14 cellular contexts compared by ENCODE assay signal in genomic region chr2:187943772-187944369, GRCh38.
A peak's percentile ranks its signal among the peaks of the same experiment; 100 is the strongest.
DNase-seq lines count a peak whose midpoint lies in the region; ATAC-seq and TF ChIP-seq lines count a peak whose summit lies in the region.
"Had no signal": no experiment of that assay in that cellular context is flagged by ENCODE, and none has a peak within 500 bp of the region (broad histone marks: within the 10 kb centered on the region; RNA-seq: fewer than 3 reads in every experiment).

No MANE protein-coding gene starts in this region.

- H3K36me3 ChIP-seq in OCI-LY3 (replicated peaks; ENCODE audit: low read depth, low read length): peaks cover 9% of the 10 kb centered on the region
- H3K36me3 ChIP-seq: BLaER1 treated with 17β-estradiol and CSF1 and Interleukin-3, amounts not matched to agents 10 nM and 100 nM had no signal

- no peak overlapping the region for H3T11ph ChIP-seq in H9 (ENCODE audit: low read length)

- no peak overlapping the region for H4K91ac ChIP-seq in H9 (ENCODE audit: insufficient read length, low read depth, low read length)

- DNase-seq in H9: no peak
- no peak for DNase-seq in activated T-helper 1 cell treated with anti-CD3 and anti-CD28 coated beads, Interleukin-12 subunit alpha, Interleukin-12 subunit beta, Interleukin-2, Interleukin-4 antibody, amounts not matched to agents 30 ng/mL and 10 ng/mL and 1 ng/mL, durations not matched to agents 14 hours and 24 hours and 36 hours (ENCODE audit: low spot score)
- DNase-seq in SHP77 treated with DMSO at 0.1 percent for 48 hours (lab: John Stamatoyannopoulos, UW): no peak
- no peak for DNase-seq in retina
- DNase-seq: Calu3; CD8-positive, alpha-beta T cell; DMS79 treated with DMSO at 0.1 percent for 48 hours; GF-D8; GM23248; H7 had no signal

- no CpG with 5 or more reads among the region's 6 CpGs for WGBS in H9 (ENCODE audit: extremely low coverage, insufficient read length, low lambda C conversion rate)

- no peak overlapping the region for H3K23ac ChIP-seq in H9 (ENCODE audit: insufficient read length, low read depth, low read length)

- no peaks in the 10 kb centered on the region for H3K9me3 Mint-ChIP-seq in H9
- no peaks in the 10 kb centered on the region for H3K9me3 Mint-ChIP-seq in activated T-helper 1 cell treated with anti-CD3 and anti-CD28 coated beads, Interleukin-12 subunit alpha, Interleukin-12 subunit beta, Interleukin-2, Interleukin-4 antibody, amounts not matched to agents 30 ng/mL and 10 ng/mL and 1 ng/mL, durations not matched to agents 14 hours and 24 hours and 36 hours
- H3K9me3 Mint-ChIP-seq: CD8-positive, alpha-beta T cell had no signal

- H3K4me3 ChIP-seq in OCI-LY3 (ENCODE audit: low read length): peak overlapping the region; percentile 27
- H3K4me3 ChIP-seq: BLaER1 treated with 17β-estradiol and CSF1 and Interleukin-3, amounts not matched to agents 10 nM and 100 nM; GM23248 had no signal

- no peaks in the 10 kb centered on the region for H3K79me2 ChIP-seq in H9 (ENCODE audit: insufficient read depth, low read length)
- no peaks in the 10 kb centered on the region for H3K79me2 ChIP-seq in OCI-LY3 (ENCODE audit: low read length)

- H2BK120ac ChIP-seq in H9 (ENCODE audit: low read depth, low read length, poor library complexity, severe bottlenecking): no peak overlapping the region

- H2BK12ac ChIP-seq in H9 (ENCODE audit: insufficient read length, low read depth, low read length): no peak overlapping the region

- no peak overlapping the region for H3K27ac Mint-ChIP-seq in H9
- H3K27ac Mint-ChIP-seq in activated T-helper 1 cell treated with anti-CD3 and anti-CD28 coated beads, Interleukin-12 subunit alpha, Interleukin-12 subunit beta, Interleukin-2, Interleukin-4 antibody, amounts not matched to agents 30 ng/mL and 10 ng/mL and 1 ng/mL, durations not matched to agents 14 hours and 24 hours and 36 hours: no peak overlapping the region
- H3K27ac Mint-ChIP-seq: B cell; CD8-positive, alpha-beta T cell had no signal

- no peaks in the 10 kb centered on the region for H3K36me3 Mint-ChIP-seq in H9 (ENCODE audit: insufficient read depth in 1 of 3, low read depth in 3 of 3)
- H3K36me3 Mint-ChIP-seq in activated T-helper 1 cell treated with anti-CD3 and anti-CD28 coated beads, Interleukin-12 subunit alpha, Interleukin-12 subunit beta, Interleukin-2, Interleukin-4 antibody, amounts not matched to agents 30 ng/mL and 10 ng/mL and 1 ng/mL, durations not matched to agents 14 hours and 24 hours and 36 hours (ENCODE audit: low read depth): no peaks in the 10 kb centered on the region
- H3K36me3 Mint-ChIP-seq: CD8-positive, alpha-beta T cell had no signal

- H2BK5ac ChIP-seq in H9 (ENCODE audit: insufficient read length, low read length): no peak overlapping the region

- no peak overlapping the region for H3K56ac ChIP-seq in H9 (ENCODE audit: insufficient read length, low read depth, low read length)

- no peak for TF ChIP-seq CTCF in H9 (conservative IDR thresholded peaks at IDR 0.05)
- TF ChIP-seq CTCF in OCI-LY3 (IDR thresholded peaks at IDR 0.05; ENCODE audit: low read depth, low read length): no peak

- H3K4me1 Mint-ChIP-seq in H9: no peaks in the 10 kb centered on the region; a peak in 2 of 4 replicates
- H3K4me1 Mint-ChIP-seq in activated T-helper 1 cell treated with anti-CD3 and anti-CD28 coated beads, Interleukin-12 subunit alpha, Interleukin-12 subunit beta, Interleukin-2, Interleukin-4 antibody, amounts not matched to agents 30 ng/mL and 10 ng/mL and 1 ng/mL, durations not matched to agents 14 hours and 24 hours and 36 hours (ENCODE audit: low read depth): no peaks in the 10 kb centered on the region
- H3K4me1 Mint-ChIP-seq: B cell had no signal

- H3K4me2 ChIP-seq in H9 (ENCODE audit: insufficient read depth, insufficient read length, low read length) (no peak overlapping the region), OCI-LY3 (ENCODE audit: low read length) (peak overlapping the region; percentile 44)
- H3K4me2 ChIP-seq: BLaER1 treated with 17β-estradiol and CSF1 and Interleukin-3, amounts not matched to agents 10 nM and 100 nM had no signal

- H4K20me1 ChIP-seq in H9 (ENCODE audit: control insufficient read depth, insufficient read depth, insufficient read length): no peaks in the 10 kb centered on the region
- no peaks in the 10 kb centered on the region for H4K20me1 ChIP-seq in OCI-LY3 (ENCODE audit: insufficient read depth, low read length)
- H4K20me1 ChIP-seq: BLaER1 treated with 17β-estradiol and CSF1 and Interleukin-3, amounts not matched to agents 10 nM and 100 nM had no signal

- H2BK15ac ChIP-seq in H9 (ENCODE audit: low read depth, low read length): no peak overlapping the region

- H3K14ac ChIP-seq in H9 (ENCODE audit: insufficient read depth, low read length): no peak overlapping the region

- H3K18ac ChIP-seq in H9 (ENCODE audit: insufficient read length, low read depth, low read length): no peak overlapping the region

- H4K8ac ChIP-seq in H9 (replicated peaks; ENCODE audit: insufficient read length, low read depth, low read length): no peak overlapping the region

- no peaks in the 10 kb centered on the region for H3K79me1 ChIP-seq in H9 (ENCODE audit: insufficient read depth, low read depth, low read length, poor library complexity, severe bottlenecking)

- no peak overlapping the region for H2AK5ac ChIP-seq in H9 (ENCODE audit: insufficient read length, low read length)

- no peak overlapping the region for H3K27ac ChIP-seq in H9 (ENCODE audit: insufficient read length, low read depth, low read length)
- peak overlapping the region; percentile 82 for H3K27ac ChIP-seq in OCI-LY3 (ENCODE audit: low read length)
- H3K27ac ChIP-seq: BLaER1 treated with 17β-estradiol and CSF1 and Interleukin-3, amounts not matched to agents 10 nM and 100 nM; GM23248 had no signal

- H3K9ac ChIP-seq in H9 (ENCODE audit: extremely low read depth, insufficient read length, low read length) (no peak overlapping the region), OCI-LY3 (ENCODE audit: low read length) (peak overlapping the region; percentile 21; the same call in 1 of the 2 replicates)
- H3K9ac ChIP-seq: BLaER1 treated with 17β-estradiol and CSF1 and Interleukin-3, amounts not matched to agents 10 nM and 100 nM; GM23248 had no signal

- H3K4me3 Mint-ChIP-seq in H9: no peak overlapping the region
- no peak overlapping the region for H3K4me3 Mint-ChIP-seq in activated T-helper 1 cell treated with anti-CD3 and anti-CD28 coated beads, Interleukin-12 subunit alpha, Interleukin-12 subunit beta, Interleukin-2, Interleukin-4 antibody, amounts not matched to agents 30 ng/mL and 10 ng/mL and 1 ng/mL, durations not matched to agents 14 hours and 24 hours and 36 hours
- H3K4me3 Mint-ChIP-seq: B cell; CD8-positive, alpha-beta T cell had no signal

- no peak overlapping the region for H3K4ac ChIP-seq in H9 (ENCODE audit: low read depth, low read length)

- H2AFZ ChIP-seq in H9 (ENCODE audit: low read length) (no peak overlapping the region), OCI-LY3 (ENCODE audit: low read depth, low read length) (peak overlapping the region; percentile 19; the same call in 1 of the 2 replicates)
- H2AFZ ChIP-seq: GM23248 had no signal

- peak; percentile 73 for ATAC-seq in GM18867 (IDR thresholded peaks at IDR 0.05; ENCODE audit: unreplicated experiment)
- ATAC-seq: CD8-positive, alpha-beta T cell had no signal

- H3K27me3 Mint-ChIP-seq in H9 (ENCODE audit: low read depth): no peaks in the 10 kb centered on the region
- H3K27me3 Mint-ChIP-seq in activated T-helper 1 cell treated with anti-CD3 and anti-CD28 coated beads, Interleukin-12 subunit alpha, Interleukin-12 subunit beta, Interleukin-2, Interleukin-4 antibody, amounts not matched to agents 30 ng/mL and 10 ng/mL and 1 ng/mL, durations not matched to agents 14 hours and 24 hours and 36 hours (ENCODE audit: insufficient read depth): no peaks in the 10 kb centered on the region
- H3K27me3 Mint-ChIP-seq: B cell had no signal

- H3K4me1 ChIP-seq in H9 (ENCODE audit: insufficient read depth, low read length): no peaks in the 10 kb centered on the region
- peaks cover 24% of the 10 kb centered on the region for H3K4me1 ChIP-seq in OCI-LY3 (ENCODE audit: low read length)
- H3K4me1 ChIP-seq: BLaER1 treated with 17β-estradiol and CSF1 and Interleukin-3, amounts not matched to agents 10 nM and 100 nM had no signal

- intact Hi-C loops in activated T-helper 1 cell treated with anti-CD3 and anti-CD28 coated beads, Interleukin-12 subunit alpha, Interleukin-12 subunit beta, Interleukin-2, Interleukin-4 antibody, amounts not matched to agents 30 ng/mL and 10 ng/mL and 1 ng/mL, durations not matched to agents 14 hours and 24 hours and 36 hours (cut with micrococcal nuclease): no loop called here

- H3K27me3 ChIP-seq in H9 (ENCODE audit: insufficient read depth, low read length): no peaks in the 10 kb centered on the region
- no peaks in the 10 kb centered on the region for H3K27me3 ChIP-seq in OCI-LY3 (ENCODE audit: low read depth, low read length)
- H3K27me3 ChIP-seq: BLaER1 treated with 17β-estradiol and CSF1 and Interleukin-3, amounts not matched to agents 10 nM and 100 nM had no signal

- no peak overlapping the region for H4K5ac ChIP-seq in H9 (ENCODE audit: insufficient read length, low read depth, low read length)

- no peaks in the 10 kb centered on the region for H3K23me2 ChIP-seq in H9 (ENCODE audit: insufficient read length, low read depth, low read length, poor library complexity, severe bottlenecking)

- H3K9me3 ChIP-seq in H9 (ENCODE audit: control insufficient read depth, low read depth, low read length) (no peaks in the 10 kb centered on the region), OCI-LY3 (ENCODE audit: insufficient read depth, low read length) (peaks cover 13% of the 10 kb centered on the region; the same call in 1 of the 2 replicates)
- H3K9me3 ChIP-seq: BLaER1 treated with 17β-estradiol and CSF1 and Interleukin-3, amounts not matched to agents 10 nM and 100 nM had no signal

- peak overlapping the region; percentile 11 for H2BK20ac ChIP-seq in H9 (ENCODE audit: low read depth, low read length, poor library complexity, severe bottlenecking)
